7 cellular contexts compared by ENCODE assay signal in genomic region chr18:48222118-48222517, GRCh38.
DNase-seq lines count a peak whose midpoint lies in the region; ATAC-seq, FAIRE-seq and TF ChIP-seq lines count a peak whose summit lies in the region.

No MANE protein-coding gene starts in this region.

- no peak for FAIRE-seq in GM19239 (lab: Jason Lieb, UNC)

- H3K36me3 ChIP-seq in transverse colon = no peaks in the 10 kb centered on the region

- no peaks in the 10 kb centered on the region for H3K9me3 Mint-ChIP-seq in T-helper 2 cell treated with Interferon-gamma antibody and Interleukin-4, amounts not matched to agents 5 μg/mL and 100 μg/mL, for 36 hours

- ATAC-seq in esophagus mucosa (peak; percentile 80), GM18870 (IDR thresholded peaks at IDR 0.05; ENCODE audit: unreplicated experiment) (no peak)

- no peak for TF ChIP-seq POLR2A in transverse colon (IDR thresholded peaks at IDR 0.05)

- H3K27me3 Mint-ChIP-seq in T-helper 2 cell treated with Interferon-gamma antibody and Interleukin-4, amounts not matched to agents 5 μg/mL and 100 μg/mL, for 36 hours (ENCODE audit: low read depth) = peaks cover 4% of the 10 kb centered on the region

- peaks cover 0 to 6% (median 0%) of the 10 kb centered on the region in 4 donors for H3K4me1 ChIP-seq in transverse colon

- TF ChIP-seq EP300 in transverse colon (IDR thresholded peaks at IDR 0.05; ENCODE audit: low read depth) = no peak

- in situ Hi-C loops in transverse colon (cut with MboI; ENCODE audit: low pct_ligation_motif_present in 1 of 4, low pct_unique_long_range_greater_than_20kb in 1 of 4, low sequenced_read_pairs in 3 of 4) = no loop called here

- no peaks in the 10 kb centered on the region for H3K9me3 ChIP-seq in transverse colon

- no peak overlapping the region for H3K27ac Mint-ChIP-seq in T-helper 2 cell treated with Interferon-gamma antibody and Interleukin-4, amounts not matched to agents 5 μg/mL and 100 μg/mL, for 36 hours

- no peak overlapping the region for H3K27ac ChIP-seq in transverse colon

- no peaks in the 10 kb centered on the region for H3K36me3 Mint-ChIP-seq in T-helper 2 cell treated with Interferon-gamma antibody and Interleukin-4, amounts not matched to agents 5 μg/mL and 100 μg/mL, for 36 hours (ENCODE audit: low read depth)

- H3K4me3 Mint-ChIP-seq in T-helper 2 cell treated with Interferon-gamma antibody and Interleukin-4, amounts not matched to agents 5 μg/mL and 100 μg/mL, for 36 hours = no peak overlapping the region

- TF ChIP-seq CTCF in transverse colon (IDR thresholded peaks at IDR 0.05) = no peak

- DNase-seq in GM19239 (ENCODE audit: insufficient read length, low spot score) (peak; percentile 21), HPDE6-E6E7 (ENCODE audit: extremely low spot score) (peak; percentile 48), NCI-H748 treated with DMSO at 0.1 percent for 48 hours (lab: John Stamatoyannopoulos, UW) (peak; percentile 88), transverse colon (peak; percentile 50)
- DNase-seq in T-helper 2 cell treated with Interferon-gamma antibody and Interleukin-4, amounts not matched to agents 5 μg/mL and 100 μg/mL, for 36 hours (ENCODE audit: low spot score) = no peak

- intact Hi-C loops in transverse colon (cut with DNase I; ENCODE audit: low total_unique reads) = no loop called here

- H3K4me1 Mint-ChIP-seq in T-helper 2 cell treated with Interferon-gamma antibody and Interleukin-4, amounts not matched to agents 5 μg/mL and 100 μg/mL, for 36 hours (ENCODE audit: low read depth) = peaks cover 3% of the 10 kb centered on the region

- no peaks in the 10 kb centered on the region for H3K27me3 ChIP-seq in transverse colon

- WGBS in transverse colon (ENCODE audit: low coverage in 1 of 2), 2 donors = 25% methylated on average over 4 of the region's 4 CpGs; no CpG with 5 or more reads in 1 of the 2 donors

- H3K4me3 ChIP-seq in transverse colon = no peak overlapping the region
